20 cellular contexts compared by ENCODE assay signal in genomic region chr1:230243146-230243545, GRCh38.
"Had no signal": no experiment of that assay in that cellular context is flagged by ENCODE, and none has a peak within 500 bp of the region (broad histone marks: within the 10 kb centered on the region; RNA-seq: fewer than 3 reads in every experiment).

No MANE protein-coding gene starts in this region.

- H3K4me3 Mint-ChIP-seq: nephron; stimulated activated effector memory CD8-positive, alpha-beta T cell treated with anti-CD3 and anti-CD28 coated beads, Interleukin-12 subunit alpha, Interleukin-12 subunit beta, amount 100 ng/mL, for 72 hours; T-cell had no signal

- H3K27me3 Mint-ChIP-seq: T-cell had no signal

- H3K27ac ChIP-seq: brain microvascular endothelial cell, esophagus muscularis mucosa, neutrophil, parathyroid adenoma, right lobe of liver, skin epidermis, thoracic aorta, WERI-Rb-1 had no signal

- H3K9me3 Mint-ChIP-seq: stimulated activated effector memory CD8-positive, alpha-beta T cell treated with anti-CD3 and anti-CD28 coated beads, Interleukin-12 subunit alpha, Interleukin-12 subunit beta, amount 100 ng/mL, for 72 hours had no signal

- H3K4me3 ChIP-seq: esophagus muscularis mucosa, right lobe of liver, skin epidermis, thoracic aorta had no signal

- ATAC-seq: stimulated activated effector memory CD8-positive, alpha-beta T cell treated with anti-CD3 and anti-CD28 coated beads, Interleukin-12 subunit alpha, Interleukin-12 subunit beta, amount 100 ng/mL, for 72 hours; T-cell had no signal

- DNase-seq: activated CD4-positive, alpha-beta T cell treated with anti-CD3 and anti-CD28 coated beads for 1 hour; activated CD4-positive, alpha-beta T cell treated with anti-CD3 and anti-CD28 coated beads, Interleukin-2, amount 50 U/mL, for 4 hours; activated gamma-delta T cell; activated naive CD4-positive, alpha-beta T cell treated with anti-CD3 and anti-CD28 coated beads, Interleukin-2, amount 50 U/mL, for 16 hours; aorta; brain microvascular endothelial cell; central memory CD4-positive, alpha-beta T cell; effector memory CD4-positive, alpha-beta T cell; hippocampal formation; right lobe of liver; stimulated activated CD4-positive, alpha-beta T cell treated with anti-CD3 and anti-CD28 coated beads, Interleukin-2, amount 100 ng/mL, for 24 hours; T-cell; WERI-Rb-1 had no signal

- H3K27me3 ChIP-seq: brain microvascular endothelial cell, esophagus muscularis mucosa, neutrophil, right lobe of liver had no signal

- H3K9me3 ChIP-seq: esophagus muscularis mucosa, neutrophil, right lobe of liver, thoracic aorta had no signal

- H3K27ac Mint-ChIP-seq: nephron; stimulated activated effector memory CD8-positive, alpha-beta T cell treated with anti-CD3 and anti-CD28 coated beads, Interleukin-12 subunit alpha, Interleukin-12 subunit beta, amount 100 ng/mL, for 72 hours; T-cell had no signal

- H3K4me1 ChIP-seq: parathyroid adenoma, right lobe of liver had no signal
